8 cellular contexts compared by ENCODE assay signal in genomic region chr17:416293-417206, GRCh38. TPM values are rescaled to one million over a fixed set of nuclear protein-coding genes. Genes with fewer than 3 reads are reported as not detected.
DNase-seq lines count a peak whose midpoint lies in the region; ATAC-seq, FAIRE-seq and TF ChIP-seq lines count a peak whose summit lies in the region.

No MANE protein-coding gene starts in this region.

- H3K4me3 ChIP-seq in MG63 = no peak overlapping the region

- peaks cover 42 to 55% of the 10 kb centered on the region in 2 donors for H3K4me1 Mint-ChIP-seq in effector memory CD8-positive, alpha-beta T cell (ENCODE audit: low read depth in 2 of 2)

- peak overlapping the region; percentile 73 to 77 for H3K4me3 Mint-ChIP-seq in effector memory CD8-positive, alpha-beta T cell

- peak; percentile 62 for DNase-seq in stimulated activated CD4-positive, alpha-beta T cell treated with anti-CD3 and anti-CD28 coated beads, Interleukin-1b, Interleukin-23, amount 100 ng/mL, for 48 hours
- DNase-seq in stimulated activated CD4-positive, alpha-beta T cell treated with anti-CD3 and anti-CD28 coated beads, Interleukin-2, amount 100 ng/mL, for 48 hours = no peak
- DNase-seq in RPMI8226 = peak; percentile 14
- peak in 1 of 3 experiments; percentile 29 for DNase-seq in effector memory CD8-positive, alpha-beta T cell
- no peak for DNase-seq in DMS53 treated with DMSO at 0.1 percent for 48 hours (lab: John Stamatoyannopoulos, UW; ENCODE audit: unreplicated experiment)
- DNase-seq in MG63 = no peak
- DNase-seq in D721Med (ENCODE audit: insufficient read length, low spot score) = no peak
- DNase-seq in COR-L47 (lab: John Stamatoyannopoulos, UW) = no peak

- peak overlapping the region; percentile 75 to 89 for H3K27ac Mint-ChIP-seq in effector memory CD8-positive, alpha-beta T cell

- peaks cover 12% of the 10 kb centered on the region for H3K36me3 Mint-ChIP-seq in effector memory CD8-positive, alpha-beta T cell (ENCODE audit: insufficient read depth)

- H3K9me3 ChIP-seq in MG63 = no peaks in the 10 kb centered on the region

- peak; percentile 56 for ATAC-seq in effector memory CD8-positive, alpha-beta T cell (replicated peaks)

- no peak for TF ChIP-seq CTCF in D721Med (IDR thresholded peaks at IDR 0.05; ENCODE audit: insufficient read depth, missing control alignments)

- no peaks in the 10 kb centered on the region for H3K36me3 ChIP-seq in MG63

- no peaks in the 10 kb centered on the region for H3K9me3 Mint-ChIP-seq in effector memory CD8-positive, alpha-beta T cell

- H3K27me3 ChIP-seq in MG63 = no peaks in the 10 kb centered on the region

- no peaks in the 10 kb centered on the region for H3K27me3 Mint-ChIP-seq in effector memory CD8-positive, alpha-beta T cell

- FAIRE-seq in D721Med (lab: Jason Lieb, UNC) = no peak

RNA-seq across cellular contexts. Expression of gene RFLNB, which starts 29.2 kb away (rescaled TPM):
- 3.5 and 6.5 TPM in 2 replicates for total RNA-seq in MG63 (2014; rRNA removed; shearing (Covaris generic); ENCODE audit: low replicate concordance)

Comparison
In these comparisons a context has a peak if more than half of its experiments do, and no peak if none do; other contexts are left out.
1. DNase-seq: peak in stimulated activated CD4-positive, alpha-beta T cell treated with anti-CD3 and anti-CD28 coated beads, Interleukin-1b, Interleukin-23, amount 100 ng/mL, for 48 hours (single experiment) and RPMI8226 (single experiment); none in stimulated activated CD4-positive, alpha-beta T cell treated with anti-CD3 and anti-CD28 coated beads, Interleukin-2, amount 100 ng/mL, for 48 hours (0 of 2), DMS53 treated with DMSO at 0.1 percent for 48 hours (single experiment), MG63 (single experiment), D721Med (single experiment) and COR-L47 (single experiment).